ENCODE assay signal across 2 cellular contexts in the genomic region with DNA sequence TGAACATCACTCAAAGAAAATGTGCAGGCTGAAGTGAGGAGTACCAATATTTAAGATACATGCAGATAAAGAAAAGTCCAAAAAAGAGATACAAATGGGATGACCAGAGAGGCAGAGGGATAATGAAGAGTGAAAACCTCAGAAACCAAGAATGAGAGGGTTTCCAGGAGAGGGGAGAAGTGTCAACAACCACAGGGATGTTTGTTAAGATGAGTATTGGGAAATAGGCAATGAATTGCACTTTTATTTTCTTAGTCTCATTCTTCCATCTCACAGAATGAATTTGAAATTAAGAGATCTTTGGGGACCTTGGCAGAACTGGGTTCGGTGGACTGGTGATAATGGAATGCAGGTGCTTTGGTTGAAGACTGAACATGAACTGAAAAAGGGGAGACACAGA.
TF ChIP-seq lines count a peak whose summit lies in the region.

No MANE protein-coding gene starts in this region.

TF ChIP-seq in GM23338, 12 proteins besides CTCF, POLR2A, EP300 and RAD21 (continues in another document):
- no peak for TF ChIP-seq STAT1 (IDR thresholded peaks at IDR 0.05; ENCODE audit: unreplicated experiment)
- no peak for TF ChIP-seq ZNF331 (CRISPR knock-in tag; IDR thresholded peaks at IDR 0.05; ENCODE audit: low read depth)
- TF ChIP-seq NANOG (IDR thresholded peaks at IDR 0.05; ENCODE audit: borderline replicate concordance), result no peak
- TF ChIP-seq CREB1 (CRISPR knock-in tag; IDR thresholded peaks at IDR 0.05; ENCODE audit: low read depth), result no peak
- no peak for TF ChIP-seq EZH2 (IDR thresholded peaks at IDR 0.05; ENCODE audit: low read depth, unreplicated experiment)
- TF ChIP-seq JUNB (IDR thresholded peaks at IDR 0.05; ENCODE audit: unreplicated experiment), result no peak
- TF ChIP-seq, protein P1, sequence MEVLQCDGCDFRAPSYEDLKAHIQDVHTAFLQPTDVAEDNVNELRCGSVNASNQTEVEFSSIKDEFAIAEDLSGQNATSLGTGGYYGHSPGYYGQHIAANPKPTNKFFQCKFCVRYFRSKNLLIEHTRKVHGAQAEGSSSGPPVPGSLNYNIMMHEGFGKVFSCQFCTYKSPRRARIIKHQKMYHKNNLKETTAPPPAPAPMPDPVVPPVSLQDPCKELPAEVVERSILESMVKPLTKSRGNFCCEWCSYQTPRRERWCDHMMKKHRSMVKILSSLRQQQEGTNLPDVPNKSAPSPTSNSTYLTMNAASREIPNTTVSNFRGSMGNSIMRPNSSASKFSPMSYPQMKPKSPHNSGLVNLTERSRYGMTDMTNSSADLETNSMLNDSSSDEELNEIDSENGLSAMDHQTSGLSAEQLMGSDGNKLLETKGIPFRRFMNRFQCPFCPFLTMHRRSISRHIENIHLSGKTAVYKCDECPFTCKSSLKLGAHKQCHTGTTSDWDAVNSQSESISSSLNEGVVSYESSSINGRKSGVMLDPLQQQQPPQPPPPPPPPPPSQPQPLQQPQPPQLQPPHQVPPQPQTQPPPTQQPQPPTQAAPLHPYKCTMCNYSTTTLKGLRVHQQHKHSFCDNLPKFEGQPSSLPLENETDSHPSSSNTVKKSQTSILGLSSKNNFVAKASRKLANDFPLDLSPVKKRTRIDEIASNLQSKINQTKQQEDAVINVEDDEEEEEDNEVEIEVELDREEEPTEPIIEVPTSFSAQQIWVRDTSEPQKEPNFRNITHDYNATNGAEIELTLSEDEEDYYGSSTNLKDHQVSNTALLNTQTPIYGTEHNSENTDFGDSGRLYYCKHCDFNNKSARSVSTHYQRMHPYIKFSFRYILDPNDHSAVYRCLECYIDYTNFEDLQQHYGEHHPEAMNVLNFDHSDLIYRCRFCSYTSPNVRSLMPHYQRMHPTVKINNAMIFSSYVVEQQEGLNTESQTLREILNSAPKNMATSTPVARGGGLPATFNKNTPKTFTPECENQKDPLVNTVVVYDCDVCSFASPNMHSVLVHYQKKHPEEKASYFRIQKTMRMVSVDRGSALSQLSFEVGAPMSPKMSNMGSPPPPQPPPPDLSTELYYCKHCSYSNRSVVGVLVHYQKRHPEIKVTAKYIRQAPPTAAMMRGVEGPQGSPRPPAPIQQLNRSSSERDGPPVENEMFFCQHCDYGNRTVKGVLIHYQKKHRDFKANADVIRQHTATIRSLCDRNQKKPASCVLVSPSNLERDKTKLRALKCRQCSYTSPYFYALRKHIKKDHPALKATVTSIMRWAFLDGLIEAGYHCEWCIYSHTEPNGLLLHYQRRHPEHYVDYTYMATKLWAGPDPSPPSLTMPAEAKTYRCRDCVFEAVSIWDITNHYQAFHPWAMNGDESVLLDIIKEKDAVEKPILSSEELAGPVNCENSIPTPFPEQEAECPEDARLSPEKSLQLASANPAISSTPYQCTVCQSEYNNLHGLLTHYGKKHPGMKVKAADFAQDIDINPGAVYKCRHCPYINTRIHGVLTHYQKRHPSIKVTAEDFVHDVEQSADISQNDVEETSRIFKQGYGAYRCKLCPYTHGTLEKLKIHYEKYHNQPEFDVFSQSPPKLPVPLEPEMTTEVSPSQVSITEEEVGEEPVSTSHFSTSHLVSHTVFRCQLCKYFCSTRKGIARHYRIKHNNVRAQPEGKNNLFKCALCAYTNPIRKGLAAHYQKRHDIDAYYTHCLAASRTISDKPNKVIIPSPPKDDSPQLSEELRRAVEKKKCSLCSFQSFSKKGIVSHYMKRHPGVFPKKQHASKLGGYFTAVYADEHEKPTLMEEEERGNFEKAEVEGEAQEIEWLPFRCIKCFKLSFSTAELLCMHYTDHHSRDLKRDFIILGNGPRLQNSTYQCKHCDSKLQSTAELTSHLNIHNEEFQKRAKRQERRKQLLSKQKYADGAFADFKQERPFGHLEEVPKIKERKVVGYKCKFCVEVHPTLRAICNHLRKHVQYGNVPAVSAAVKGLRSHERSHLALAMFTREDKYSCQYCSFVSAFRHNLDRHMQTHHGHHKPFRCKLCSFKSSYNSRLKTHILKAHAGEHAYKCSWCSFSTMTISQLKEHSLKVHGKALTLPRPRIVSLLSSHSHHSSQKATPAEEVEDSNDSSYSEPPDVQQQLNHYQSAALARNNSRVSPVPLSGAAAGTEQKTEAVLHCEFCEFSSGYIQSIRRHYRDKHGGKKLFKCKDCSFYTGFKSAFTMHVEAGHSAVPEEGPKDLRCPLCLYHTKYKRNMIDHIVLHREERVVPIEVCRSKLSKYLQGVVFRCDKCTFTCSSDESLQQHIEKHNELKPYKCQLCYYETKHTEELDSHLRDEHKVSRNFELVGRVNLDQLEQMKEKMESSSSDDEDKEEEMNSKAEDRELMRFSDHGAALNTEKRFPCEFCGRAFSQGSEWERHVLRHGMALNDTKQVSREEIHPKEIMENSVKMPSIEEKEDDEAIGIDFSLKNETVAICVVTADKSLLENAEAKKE (CRISPR knock-in tag; IDR thresholded peaks at IDR 0.05), result no peak
- no peak for TF ChIP-seq POLR2AphosphoS5 (IDR thresholded peaks at IDR 0.05; ENCODE audit: low read depth)
- no peak for TF ChIP-seq ETS1 (IDR thresholded peaks at IDR 0.05)
- TF ChIP-seq ZNF114 (CRISPR knock-in tag; IDR thresholded peaks at IDR 0.05), result no peak

TF ChIP-seq in K562, 482 proteins besides CTCF, POLR2A, EP300 and RAD21:
- 0 out of 4 replicates have a peak, but pooled peaks of 1 of the 2 experiments have one; percentile 38 for TF ChIP-seq FOXA3 (CRISPR knock-in tag; conservative IDR thresholded peaks at IDR 0.05 in 1 of 2, IDR thresholded peaks at IDR 0.05 in 1 of 2)
- TF ChIP-seq ZNF253 (CRISPR knock-in tag; conservative IDR thresholded peaks at IDR 0.05), result no peak
- TF ChIP-seq ZBTB5 (IDR thresholded peaks at IDR 0.05), result no peak
- TF ChIP-seq KAT7 (CRISPR knock-in tag; IDR thresholded peaks at IDR 0.05; ENCODE audit: borderline replicate concordance), result no peak
- TF ChIP-seq MAFG (tag; conservative IDR thresholded peaks at IDR 0.05), result 0 out of 2 replicates have a peak, but pooled peaks have one; percentile 11
- TF ChIP-seq POLR2G (IDR thresholded peaks at IDR 0.05; ENCODE audit: low read depth, low read length), result no peak
- no peak for TF ChIP-seq CEBPG (CRISPR knock-in tag; IDR thresholded peaks at IDR 0.05)
- peak in 1 of 2 experiments; percentile 52; a peak in 1 of 4 replicates for TF ChIP-seq CEBPG (tag; conservative IDR thresholded peaks at IDR 0.05 in 1 of 2, IDR thresholded peaks at IDR 0.05 in 1 of 2)
- peak; percentile 32; the same call in 1 of the 2 replicates for TF ChIP-seq NFE2 (IDR thresholded peaks at IDR 0.05; ENCODE audit: low read depth)
- no peak for TF ChIP-seq HBP1 (CRISPR knock-in tag; IDR thresholded peaks at IDR 0.05)
- TF ChIP-seq ZNF133 (CRISPR knock-in tag; IDR thresholded peaks at IDR 0.05), result no peak
- TF ChIP-seq, protein P2, sequence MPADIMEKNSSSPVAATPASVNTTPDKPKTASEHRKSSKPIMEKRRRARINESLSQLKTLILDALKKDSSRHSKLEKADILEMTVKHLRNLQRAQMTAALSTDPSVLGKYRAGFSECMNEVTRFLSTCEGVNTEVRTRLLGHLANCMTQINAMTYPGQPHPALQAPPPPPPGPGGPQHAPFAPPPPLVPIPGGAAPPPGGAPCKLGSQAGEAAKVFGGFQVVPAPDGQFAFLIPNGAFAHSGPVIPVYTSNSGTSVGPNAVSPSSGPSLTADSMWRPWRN (IDR thresholded peaks at IDR 0.05; ENCODE audit: low read depth), result no peak
- TF ChIP-seq SMARCB1 (IDR thresholded peaks at IDR 0.05; ENCODE audit: insufficient read length, low read depth), result no peak
- TF ChIP-seq ZNF217 (CRISPR knock-in tag; IDR thresholded peaks at IDR 0.05), result no peak
- TF ChIP-seq ELF2 (CRISPR knock-in tag; IDR thresholded peaks at IDR 0.05), result no peak
- no peak for TF ChIP-seq CC2D1A (IDR thresholded peaks at IDR 0.05)
- TF ChIP-seq CEBPB (tag; IDR thresholded peaks at IDR 0.05), result peak; percentile 89
- no peak for TF ChIP-seq SLC30A9 (CRISPR knock-in tag; IDR thresholded peaks at IDR 0.05)
- no peak for TF ChIP-seq ILF3 (IDR thresholded peaks at IDR 0.05; ENCODE audit: borderline replicate concordance)
- no peak for TF ChIP-seq ZZZ3 (IDR thresholded peaks at IDR 0.05)
- TF ChIP-seq SMC3 (conservative IDR thresholded peaks at IDR 0.05; ENCODE audit: insufficient read depth, low read depth, low read length), result no peak
- no peak for TF ChIP-seq BDP1 (IDR thresholded peaks at IDR 0.05; ENCODE audit: insufficient read depth, insufficient read length)
- TF ChIP-seq PATZ1 (CRISPR knock-in tag; IDR thresholded peaks at IDR 0.05; ENCODE audit: borderline replicate concordance), result no peak
- no peak for TF ChIP-seq ZNF696 (CRISPR knock-in tag; conservative IDR thresholded peaks at IDR 0.05)
- no peak for TF ChIP-seq CBFB (CRISPR knock-in tag; IDR thresholded peaks at IDR 0.05)
- no peak for TF ChIP-seq ZNF644 (tag; IDR thresholded peaks at IDR 0.05; ENCODE audit: low read depth)
- TF ChIP-seq ZNF668 (CRISPR knock-in tag; IDR thresholded peaks at IDR 0.05), result no peak
- 0 out of 4 replicates have a peak, but pooled peaks of 1 of the 2 experiments have one; percentile 26 for TF ChIP-seq TRIM24 (IDR thresholded peaks at IDR 0.05)
- TF ChIP-seq L3MBTL2 (IDR thresholded peaks at IDR 0.05), result no peak
- TF ChIP-seq ZNF436 (CRISPR knock-in tag; IDR thresholded peaks at IDR 0.05), result no peak
- TF ChIP-seq TBL1XR1 (IDR thresholded peaks at IDR 0.05; ENCODE audit: low read length in 2 of 2), result no peak
- TF ChIP-seq ZNF232 (CRISPR knock-in tag; IDR thresholded peaks at IDR 0.05), result no peak
- TF ChIP-seq XRCC4 (IDR thresholded peaks at IDR 0.05; ENCODE audit: extremely low read depth, insufficient read depth, insufficient read length), result no peak
